In the genomic region with DNA sequence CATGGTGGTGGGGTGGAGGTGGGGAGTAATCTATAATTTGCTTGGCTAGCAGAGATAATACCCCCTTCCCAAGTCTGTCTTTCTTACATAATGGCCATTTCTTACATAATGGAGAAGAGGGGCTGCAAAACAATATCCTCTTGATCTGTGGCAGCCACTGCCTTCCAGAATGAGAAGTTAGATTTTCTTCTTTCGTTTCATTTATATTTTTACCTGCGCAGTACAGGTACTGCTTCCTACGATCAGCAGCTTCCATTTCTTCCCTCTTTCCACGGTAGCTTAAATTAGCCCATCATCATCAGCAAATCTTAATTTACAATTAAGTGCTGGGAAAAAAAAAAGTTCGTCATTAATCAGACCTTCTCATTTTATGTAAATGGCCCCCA, we compare ENCODE assay signal across 1 cellular context.
TF ChIP-seq lines count a peak whose summit lies in the region.

No MANE protein-coding gene starts in this region.

TF ChIP-seq in H1, 55 proteins besides CTCF, POLR2A, EP300 and RAD21:
- TF ChIP-seq CTBP2 (IDR thresholded peaks at IDR 0.05; ENCODE audit: borderline replicate concordance, insufficient read depth, insufficient read length, low read length) (no peak), TAF1 (IDR thresholded peaks at IDR 0.05; ENCODE audit: low read depth, low read length) (no peak), SIRT6 (IDR thresholded peaks at IDR 0.05; ENCODE audit: low read length) (no peak), HDAC6 (IDR thresholded peaks at IDR 0.05; ENCODE audit: low read depth, low read length) (no peak), ATF3 (IDR thresholded peaks at IDR 0.05; ENCODE audit: insufficient read depth, low read depth, low read length) (no peak), E2F6 (IDR thresholded peaks at IDR 0.05) (no peak), TBP (IDR thresholded peaks at IDR 0.05; ENCODE audit: low read depth, low read length) (no peak), SIX5 (IDR thresholded peaks at IDR 0.05; ENCODE audit: low read depth, low read length) (no peak), GABPA (IDR thresholded peaks at IDR 0.05; ENCODE audit: borderline replicate concordance, insufficient read depth, low read length) (no peak), CREB1 (IDR thresholded peaks at IDR 0.05) (no peak), BRCA1 (IDR thresholded peaks at IDR 0.05; ENCODE audit: low read depth, low read length) (no peak), CEBPB (IDR thresholded peaks at IDR 0.05; ENCODE audit: low read depth, low read length) (no peak), BACH1 (IDR thresholded peaks at IDR 0.05; ENCODE audit: low read length) (no peak), TCF12 (IDR thresholded peaks at IDR 0.05; ENCODE audit: low read depth, low read length) (no peak), MAFK (IDR thresholded peaks at IDR 0.05; ENCODE audit: low read depth, low read length) (no peak)
- TF ChIP-seq, protein P1, sequence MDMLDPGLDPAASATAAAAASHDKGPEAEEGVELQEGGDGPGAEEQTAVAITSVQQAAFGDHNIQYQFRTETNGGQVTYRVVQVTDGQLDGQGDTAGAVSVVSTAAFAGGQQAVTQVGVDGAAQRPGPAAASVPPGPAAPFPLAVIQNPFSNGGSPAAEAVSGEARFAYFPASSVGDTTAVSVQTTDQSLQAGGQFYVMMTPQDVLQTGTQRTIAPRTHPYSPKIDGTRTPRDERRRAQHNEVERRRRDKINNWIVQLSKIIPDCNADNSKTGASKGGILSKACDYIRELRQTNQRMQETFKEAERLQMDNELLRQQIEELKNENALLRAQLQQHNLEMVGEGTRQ (IDR thresholded peaks at IDR 0.05; ENCODE audit: low read length) = no peak
